ENCODE assay signal across 10 cellular contexts in the genomic region with DNA sequence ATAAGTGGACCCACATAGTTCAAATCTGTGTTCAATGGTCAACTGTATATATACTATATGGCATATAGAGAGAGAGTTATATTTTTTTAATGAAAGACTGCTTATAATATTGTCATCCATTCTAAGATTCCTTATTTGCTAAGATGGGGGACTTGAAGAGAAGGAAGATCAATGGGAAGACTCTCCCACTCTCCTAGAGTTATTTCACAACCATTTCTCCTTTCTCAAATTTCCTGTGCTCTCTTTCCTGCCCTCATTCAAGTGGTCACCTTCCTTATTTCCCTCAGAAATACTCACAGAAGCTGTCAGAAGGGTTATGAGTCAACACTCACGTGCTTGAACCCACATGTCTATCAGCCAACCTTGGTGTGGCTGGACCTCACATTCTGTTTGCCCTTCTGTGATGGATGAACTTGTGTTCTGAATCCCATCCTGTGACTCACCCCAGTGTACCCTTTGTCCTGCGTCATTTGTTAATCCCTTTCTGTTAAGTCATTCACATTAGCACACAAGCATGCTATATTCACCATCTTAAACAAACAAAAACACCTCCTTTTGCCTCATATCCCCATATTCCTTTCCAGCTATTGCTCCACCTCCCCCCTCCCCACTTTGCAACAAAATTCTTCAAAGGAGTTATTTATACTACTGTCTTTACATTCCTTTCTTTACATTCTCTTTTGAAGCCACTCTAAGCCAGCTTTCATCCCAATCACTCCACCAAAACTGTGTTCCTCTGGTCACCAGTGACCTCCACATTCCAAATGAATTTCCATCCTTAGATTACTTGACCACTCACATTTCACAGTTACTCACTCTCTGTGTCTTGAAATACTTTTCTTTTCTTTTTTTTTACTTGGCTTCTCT.
DNase-seq lines count a peak whose midpoint lies in the region; ATAC-seq and TF ChIP-seq lines count a peak whose summit lies in the region.
"Had no signal": no experiment of that assay in that cellular context is flagged by ENCODE, and none has a peak within 500 bp of the region (broad histone marks: within the 10 kb centered on the region; RNA-seq: fewer than 3 reads in every experiment).

No MANE protein-coding gene starts in this region.

- TF ChIP-seq CTCF in HCT116 (IDR thresholded peaks at IDR 0.05 in 2 of 3, conservative IDR thresholded peaks at IDR 0.05 in 1 of 3; ENCODE audit: borderline replicate concordance in 1 of 3, insufficient read depth in 1 of 3, low read depth in 2 of 3, low read length in 2 of 3), result no peak

- H4K20me1 ChIP-seq in HCT116 (ENCODE audit: insufficient read depth), result no peaks in the 10 kb centered on the region

- H3K27me3 ChIP-seq in HCT116 (ENCODE audit: insufficient read depth, low read length), result no peaks in the 10 kb centered on the region
- no peaks in the 10 kb centered on the region for H3K27me3 ChIP-seq in SJSA1 (replicated peaks)
- H3K27me3 ChIP-seq: right atrium auricular region had no signal

- no peaks in the 10 kb centered on the region for H3K79me2 ChIP-seq in HCT116 (ENCODE audit: insufficient read depth, low read length)

- TF ChIP-seq RAD21 in HCT116 (IDR thresholded peaks at IDR 0.05; ENCODE audit: low read depth), result no peak

- H3K9me2 ChIP-seq in HCT116 (ENCODE audit: insufficient read depth), result no peaks in the 10 kb centered on the region

- H3K4me2 ChIP-seq in HCT116 (ENCODE audit: low read length), result peak overlapping the region; percentile 30; the same call in 1 of the 2 replicates

- H2AFZ ChIP-seq in HCT116 (ENCODE audit: low read depth, low read length, poor library complexity, severe bottlenecking), result no peak overlapping the region

- RAD21 ChIA-PET in HCT116 (lab: Charles Lee; ENCODE audit: low non-redundant PET in 1 of 2, low total read pairs in 2 of 2, uncharacterized antibody in 2 of 2, unreplicated experiment in 2 of 2), result no interaction called here

- no peaks in the 10 kb centered on the region for H3K9me3 ChIP-seq in HCT116 (ENCODE audit: control insufficient read depth in 1 of 2, insufficient read depth in 1 of 2, low read depth in 1 of 2, low read length in 2 of 2)
- no peaks in the 10 kb centered on the region for H3K9me3 ChIP-seq in SJSA1 (replicated peaks)
- H3K9me3 ChIP-seq: right atrium auricular region had no signal

- H3K27ac ChIP-seq in HCT116 (ENCODE audit: low read depth, low read length) (peak overlapping the region; percentile 73; the same call in 1 of the 2 replicates), SJSA1 (peak overlapping the region; percentile 98)
- H3K27ac ChIP-seq: dorsolateral prefrontal cortex, right atrium auricular region had no signal

- H3K4me1 ChIP-seq in HCT116 (ENCODE audit: control insufficient read depth in 1 of 2, insufficient read depth in 2 of 2, low read length in 2 of 2) (peaks cover 7 to 20% of the 10 kb centered on the region in 2 experiments; a peak in 3 of 4 replicates), SJSA1 (replicated peaks) (peaks cover 35% of the 10 kb centered on the region)
- H3K4me1 ChIP-seq: right atrium auricular region had no signal

- TF ChIP-seq POLR2A in HCT116 (IDR thresholded peaks at IDR 0.05; ENCODE audit: borderline replicate concordance, extremely low read depth, insufficient read depth, insufficient read length), result no peak

- H3K9ac ChIP-seq in HCT116 (ENCODE audit: low read length), result no peak overlapping the region

- POLR2A ChIA-PET in HCT116 (lab: Charles Lee), result no interaction called here

- CTCF ChIA-PET in HCT116 (lab: Charles Lee), result no interaction called here

- DNase-seq in HCT116 (ENCODE audit: low read depth, low spot score) (peak; percentile 85), SJSA1 (ENCODE audit: low read depth in 1 of 2, low spot score in 2 of 2) (peak; percentile 94 to 96), fibroblast of peridontal ligament (ENCODE audit: extremely low read depth) (peak; percentile 97), smooth muscle cell of the brain vasculature (ENCODE audit: low read depth, low spot score) (peak; percentile 56), pons (ENCODE audit: low spot score) (no peak), posterior vena cava (ENCODE audit: low spot score) (no peak), activated T-cell treated with anti-CD3 and anti-CD28 coated beads for 4 hours (no peak)
- DNase-seq: dorsolateral prefrontal cortex; stimulated activated CD8-positive, alpha-beta memory T cell treated with anti-CD3 and anti-CD28 coated beads, Interleukin-4, amount 100 ng/mL, for 48 hours had no signal

- BruUV-seq in HCT116 (replicated peaks; lab: Mats Ljungman, UMichigan), result TSS peak; percentile 73

- H3K36me3 ChIP-seq in HCT116 (ENCODE audit: control insufficient read depth in 1 of 2, insufficient read depth in 2 of 2, low read length in 2 of 2) (no peaks in the 10 kb centered on the region), SJSA1 (no peaks in the 10 kb centered on the region)
- H3K36me3 ChIP-seq: right atrium auricular region had no signal

- peak; percentile 86 for ATAC-seq in HCT116

- H3K4me3 ChIP-seq in HCT116 (replicated peaks in 1 of 2; ENCODE audit: low read depth in 1 of 2, low read length in 2 of 2), result no peak overlapping the region
- H3K4me3 ChIP-seq in SJSA1, result no peak overlapping the region
- H3K4me3 ChIP-seq: dorsolateral prefrontal cortex, right atrium auricular region had no signal

- intact Hi-C loops in HCT116 (cut with micrococcal nuclease), result no loop called here
- intact Hi-C loops in posterior vena cava (cut with DNase I), result no loop called here

TF ChIP-seq in HCT116, 20 proteins besides CTCF, POLR2A, EP300 and RAD21:
- TF ChIP-seq TCF7L2 (IDR thresholded peaks at IDR 0.05; ENCODE audit: borderline replicate concordance, extremely low read depth, insufficient read depth, insufficient read length) (no peak), YY1 (IDR thresholded peaks at IDR 0.05; ENCODE audit: extremely low read depth, insufficient replicate concordance, low read depth, low read length) (no peak), SP1 (IDR thresholded peaks at IDR 0.05; ENCODE audit: low read depth) (peak; percentile 24), EZH2phosphoT487 (IDR thresholded peaks at IDR 0.05; ENCODE audit: borderline replicate concordance) (no peak), JUND (IDR thresholded peaks at IDR 0.05) (peak; percentile 41), SIN3A (IDR thresholded peaks at IDR 0.05; ENCODE audit: low read depth) (no peak), CEBPB (IDR thresholded peaks at IDR 0.05; ENCODE audit: low read depth) (peak; percentile 21; the same call in 1 of the 2 replicates), EGR1 (IDR thresholded peaks at IDR 0.05; ENCODE audit: low read depth) (no peak), SRF (IDR thresholded peaks at IDR 0.05; ENCODE audit: low read depth) (no peak), FOSL1 (IDR thresholded peaks at IDR 0.05; ENCODE audit: low read depth) (peak; percentile 25; the same call in 1 of the 2 replicates), EZH2 (IDR thresholded peaks at IDR 0.05) (no peak), POLR2AphosphoS5 (IDR thresholded peaks at IDR 0.05; ENCODE audit: low read depth, low read length) (no peak)
TF ChIP-seq in HCT116: peak in this region for 4.

Comparison
In these comparisons a context has a peak if more than half of its experiments do, and no peak if none do; other contexts are left out.
1. DNase-seq: peak in HCT116 (single experiment), SJSA1 (2 of 2), fibroblast of peridontal ligament (single experiment) and smooth muscle cell of the brain vasculature (single experiment); none in pons (single experiment), posterior vena cava (single experiment) and activated T-cell treated with anti-CD3 and anti-CD28 coated beads for 4 hours (single experiment).